ENCODE assay signal across 9 cellular contexts in the genomic region with DNA sequence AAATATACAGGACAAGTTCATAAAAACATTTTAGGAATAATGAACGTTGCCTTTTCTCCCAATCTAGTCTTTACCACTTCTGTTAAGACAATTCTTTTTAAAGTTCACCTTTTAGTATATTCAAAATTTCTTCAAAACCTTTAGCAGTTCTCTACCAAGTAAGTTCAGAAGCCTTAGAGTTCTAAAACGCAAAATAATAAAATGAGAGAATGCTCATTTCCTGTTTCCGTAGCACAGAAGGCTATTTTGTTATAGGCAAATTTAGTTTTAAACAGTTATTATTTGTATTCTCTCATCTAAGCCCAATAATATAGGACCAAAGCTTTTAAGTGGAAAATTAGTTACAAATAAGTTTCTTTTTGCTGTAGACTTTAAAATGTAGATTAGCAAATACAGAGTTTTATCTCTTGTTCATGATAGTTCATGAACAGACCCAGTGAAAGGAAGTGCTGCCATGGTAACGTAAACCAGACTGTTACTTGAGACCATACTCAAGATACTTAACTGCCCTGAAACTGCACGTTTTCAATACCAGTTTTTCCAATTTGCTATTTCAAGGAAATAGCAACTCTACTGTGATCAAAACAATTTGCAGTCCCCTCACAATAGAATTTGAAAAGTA. TPM values are rescaled to one million over a fixed set of nuclear protein-coding genes. Genes with fewer than 3 reads are reported as not detected.
DNase-seq lines count a peak whose midpoint lies in the region; ATAC-seq and TF ChIP-seq lines count a peak whose summit lies in the region.
"Had no signal": no experiment of that assay in that cellular context is flagged by ENCODE, and none has a peak within 500 bp of the region (broad histone marks: within the 10 kb centered on the region; RNA-seq: fewer than 3 reads in every experiment).

No MANE protein-coding gene starts in this region.

- TF ChIP-seq CTCF in HFFc6 (IDR thresholded peaks at IDR 0.05): no peak
- no peak for TF ChIP-seq CTCF in MCF 10A (IDR thresholded peaks at IDR 0.05; ENCODE audit: unreplicated experiment)

- peaks cover 61% of the 10 kb centered on the region for H3K36me3 Mint-ChIP-seq in activated T-helper 2 cell treated with anti-CD3 and anti-CD28 coated beads, Interferon-gamma antibody, Interleukin-2, Interleukin-4, amounts not matched to agents 10 μg/mL and 5 μg/mL and 100 μg/mL, durations not matched to agents 14 hours and 24 hours and 36 hours (ENCODE audit: low read depth)
- peaks cover 41% of the 10 kb centered on the region for H3K36me3 Mint-ChIP-seq in stimulated activated effector memory CD8-positive, alpha-beta T cell treated with anti-CD3 and anti-CD28 coated beads, Interleukin-12 subunit alpha, Interleukin-12 subunit beta, amount 100 ng/mL, for 72 hours
- H3K36me3 Mint-ChIP-seq in HFFc6 (ENCODE audit: low read depth) (peaks cover 7% of the 10 kb centered on the region), MCF 10A (ENCODE audit: insufficient read depth, unreplicated experiment) (peaks cover 14% of the 10 kb centered on the region)

- H3K4me1 Mint-ChIP-seq in activated T-helper 2 cell treated with anti-CD3 and anti-CD28 coated beads, Interferon-gamma antibody, Interleukin-2, Interleukin-4, amounts not matched to agents 10 μg/mL and 5 μg/mL and 100 μg/mL, durations not matched to agents 14 hours and 24 hours and 36 hours (ENCODE audit: low read depth): peaks cover 53% of the 10 kb centered on the region
- H3K4me1 Mint-ChIP-seq in stimulated activated effector memory CD8-positive, alpha-beta T cell treated with anti-CD3 and anti-CD28 coated beads, Interleukin-12 subunit alpha, Interleukin-12 subunit beta, amount 100 ng/mL, for 72 hours: peaks cover 49% of the 10 kb centered on the region
- H3K4me1 Mint-ChIP-seq in HFFc6 (ENCODE audit: low read depth): peaks cover 46% of the 10 kb centered on the region
- peaks cover 21% of the 10 kb centered on the region for H3K4me1 Mint-ChIP-seq in MCF 10A (ENCODE audit: insufficient read depth, unreplicated experiment)

- CTCF ChIA-PET in MCF 10A (lab: Yijun Ruan, JAX): interaction anchor here (0.6 to 1.0 kb wide), 2 partner anchors 21 to 395 kb away, joined by 3 read pairs; no protein-coding TSS in a partner anchor

- no peaks in the 10 kb centered on the region for H3K27me3 Mint-ChIP-seq in activated T-helper 2 cell treated with anti-CD3 and anti-CD28 coated beads, Interferon-gamma antibody, Interleukin-2, Interleukin-4, amounts not matched to agents 10 μg/mL and 5 μg/mL and 100 μg/mL, durations not matched to agents 14 hours and 24 hours and 36 hours (ENCODE audit: low read depth)
- H3K27me3 Mint-ChIP-seq in HFFc6 (ENCODE audit: insufficient read depth): no peaks in the 10 kb centered on the region; the same call in 1 of the 2 replicates
- no peaks in the 10 kb centered on the region for H3K27me3 Mint-ChIP-seq in MCF 10A (ENCODE audit: insufficient read depth, unreplicated experiment)

- H3K27ac Mint-ChIP-seq in activated T-helper 2 cell treated with anti-CD3 and anti-CD28 coated beads, Interferon-gamma antibody, Interleukin-2, Interleukin-4, amounts not matched to agents 10 μg/mL and 5 μg/mL and 100 μg/mL, durations not matched to agents 14 hours and 24 hours and 36 hours: peak overlapping the region; percentile 98
- H3K27ac Mint-ChIP-seq in stimulated activated effector memory CD8-positive, alpha-beta T cell treated with anti-CD3 and anti-CD28 coated beads, Interleukin-12 subunit alpha, Interleukin-12 subunit beta, amount 100 ng/mL, for 72 hours: peak overlapping the region; percentile 92
- H3K27ac Mint-ChIP-seq in HFFc6 (no peak overlapping the region), MCF 10A (ENCODE audit: low read depth, unreplicated experiment) (no peak overlapping the region)

- peaks cover 10% of the 10 kb centered on the region for H3K9me3 Mint-ChIP-seq in activated T-helper 2 cell treated with anti-CD3 and anti-CD28 coated beads, Interferon-gamma antibody, Interleukin-2, Interleukin-4, amounts not matched to agents 10 μg/mL and 5 μg/mL and 100 μg/mL, durations not matched to agents 14 hours and 24 hours and 36 hours
- no peaks in the 10 kb centered on the region for H3K9me3 Mint-ChIP-seq in stimulated activated effector memory CD8-positive, alpha-beta T cell treated with anti-CD3 and anti-CD28 coated beads, Interleukin-12 subunit alpha, Interleukin-12 subunit beta, amount 100 ng/mL, for 72 hours
- H3K9me3 Mint-ChIP-seq in HFFc6 (no peaks in the 10 kb centered on the region), MCF 10A (ENCODE audit: unreplicated experiment) (no peaks in the 10 kb centered on the region)

- POLR2A ChIA-PET in MCF 10A (lab: Yijun Ruan, JAX): interaction anchor here (0.6 kb wide), 1 partner anchor 20 kb away, joined by 4 read pairs; no protein-coding TSS in a partner anchor

- peak overlapping the region; percentile 74 for H3K4me3 Mint-ChIP-seq in activated T-helper 2 cell treated with anti-CD3 and anti-CD28 coated beads, Interferon-gamma antibody, Interleukin-2, Interleukin-4, amounts not matched to agents 10 μg/mL and 5 μg/mL and 100 μg/mL, durations not matched to agents 14 hours and 24 hours and 36 hours (ENCODE audit: low read depth)
- H3K4me3 Mint-ChIP-seq in stimulated activated effector memory CD8-positive, alpha-beta T cell treated with anti-CD3 and anti-CD28 coated beads, Interleukin-12 subunit alpha, Interleukin-12 subunit beta, amount 100 ng/mL, for 72 hours: peak overlapping the region; percentile 58
- H3K4me3 Mint-ChIP-seq in HFFc6: no peak overlapping the region
- no peak overlapping the region for H3K4me3 Mint-ChIP-seq in MCF 10A (ENCODE audit: unreplicated experiment)
- H3K4me3 Mint-ChIP-seq: neural crest cell had no signal

- no TSS peak for BruUV-seq in MCF 10A (replicated peaks; lab: Mats Ljungman, UMichigan)

- ATAC-seq in GM18498 (IDR thresholded peaks at IDR 0.05; ENCODE audit: unreplicated experiment) (peak; percentile 85), GM21515 (IDR thresholded peaks at IDR 0.05; ENCODE audit: unreplicated experiment) (peak; percentile 66)
- peak; percentile 96 for ATAC-seq in stimulated activated effector memory CD8-positive, alpha-beta T cell treated with anti-CD3 and anti-CD28 coated beads, Interleukin-12 subunit alpha, Interleukin-12 subunit beta, amount 100 ng/mL, for 72 hours

- intact Hi-C loops in activated T-helper 2 cell treated with anti-CD3 and anti-CD28 coated beads, Interferon-gamma antibody, Interleukin-2, Interleukin-4, amounts not matched to agents 10 μg/mL and 5 μg/mL and 100 μg/mL, durations not matched to agents 14 hours and 24 hours and 36 hours (cut with micrococcal nuclease): loop anchor here (1.0 to 5.0 kb wide), 4 partner anchors 13 to 450 kb away; partner anchors contain the start of gene FBXO11
- intact Hi-C loops in posterior cingulate gyrus (cut with DNase I): no loop called here
- intact Hi-C loops in MCF 10A (cut with micrococcal nuclease): no loop called here

- DNase-seq in KG1 (lab: John Stamatoyannopoulos, UW) (peak; percentile 44), posterior cingulate gyrus (no peak), HFFc6 (no peak), MCF 10A (ENCODE audit: unreplicated experiment) (no peak)
- DNase-seq in activated T-helper 2 cell treated with anti-CD3 and anti-CD28 coated beads, Interferon-gamma antibody, Interleukin-2, Interleukin-4, amounts not matched to agents 10 μg/mL and 5 μg/mL and 100 μg/mL, durations not matched to agents 14 hours and 24 hours and 36 hours (ENCODE audit: low spot score): peak; percentile 25
- no peak for DNase-seq in stimulated activated effector memory CD8-positive, alpha-beta T cell treated with anti-CD3 and anti-CD28 coated beads, Interleukin-12 subunit alpha, Interleukin-12 subunit beta, amount 100 ng/mL, for 72 hours (ENCODE audit: low spot score in 2 of 2)

RNA-seq across cellular contexts. Expression of gene FOXN2, which starts 42.3 kb away (rescaled TPM):
- total RNA-seq in activated T-helper 2 cell treated with anti-CD3 and anti-CD28 coated beads, Interferon-gamma antibody, Interleukin-2, Interleukin-4, amounts not matched to agents 10 μg/mL and 5 μg/mL and 100 μg/mL, durations not matched to agents 14 hours and 24 hours and 36 hours: 42.5 and 43.7 TPM in 2 replicates
- total RNA-seq in HFFc6 (2021; fragmentation: NEBNext Ultra II Directional; extraction: Animal tissue kit (Norgen Biotek cat#: 25700)): 10 to 100 TPM; 12.5 to 21.1 (median 16.9) TPM
- total RNA-seq in MCF 10A (2022): 24.4 and 29.3 TPM in 2 replicates

Comparison
In these comparisons a context has a peak if more than half of its experiments do, and no peak if none do; other contexts are left out.
1. DNase-seq: peak in KG1 (single experiment) and activated T-helper 2 cell treated with anti-CD3 and anti-CD28 coated beads, Interferon-gamma antibody, Interleukin-2, Interleukin-4, amounts not matched to agents 10 μg/mL and 5 μg/mL and 100 μg/mL, durations not matched to agents 14 hours and 24 hours and 36 hours (single experiment); none in stimulated activated effector memory CD8-positive, alpha-beta T cell treated with anti-CD3 and anti-CD28 coated beads, Interleukin-12 subunit alpha, Interleukin-12 subunit beta, amount 100 ng/mL, for 72 hours (0 of 2), posterior cingulate gyrus (0 of 10), HFFc6 (single experiment) and MCF 10A (single experiment).
2. H3K27ac Mint-ChIP-seq: peak in activated T-helper 2 cell treated with anti-CD3 and anti-CD28 coated beads, Interferon-gamma antibody, Interleukin-2, Interleukin-4, amounts not matched to agents 10 μg/mL and 5 μg/mL and 100 μg/mL, durations not matched to agents 14 hours and 24 hours and 36 hours (single experiment) and stimulated activated effector memory CD8-positive, alpha-beta T cell treated with anti-CD3 and anti-CD28 coated beads, Interleukin-12 subunit alpha, Interleukin-12 subunit beta, amount 100 ng/mL, for 72 hours (single experiment); none in HFFc6 (single experiment) and MCF 10A (single experiment).
3. H3K4me3 Mint-ChIP-seq: peak in activated T-helper 2 cell treated with anti-CD3 and anti-CD28 coated beads, Interferon-gamma antibody, Interleukin-2, Interleukin-4, amounts not matched to agents 10 μg/mL and 5 μg/mL and 100 μg/mL, durations not matched to agents 14 hours and 24 hours and 36 hours (single experiment) and stimulated activated effector memory CD8-positive, alpha-beta T cell treated with anti-CD3 and anti-CD28 coated beads, Interleukin-12 subunit alpha, Interleukin-12 subunit beta, amount 100 ng/mL, for 72 hours (single experiment); none in HFFc6 (single experiment) and MCF 10A (single experiment).
4. Peak in every context shown above with its lines, with median percentiles within 50 percentile points of each other: ATAC-seq.